Comparison of ENCODE assay signal across 8 cellular contexts in genomic region chr5:40678021-40678939, GRCh38. TPM values are rescaled to one million over a fixed set of nuclear protein-coding genes. Genes with fewer than 3 reads are reported as not detected.
A peak's percentile ranks its signal among the peaks of the same experiment; 100 is the strongest.
DNase-seq lines count a peak whose midpoint lies in the region; ATAC-seq and TF ChIP-seq lines count a peak whose summit lies in the region.

No MANE protein-coding gene starts in this region.

- no peaks in the 10 kb centered on the region for H4K20me1 ChIP-seq in hepatocyte (ENCODE audit: insufficient read depth, poor library complexity, severe bottlenecking)

- H3K36me3 ChIP-seq in hepatocyte (replicated peaks; ENCODE audit: insufficient read depth, low read depth): no peaks in the 10 kb centered on the region

- H3K27me3 Mint-ChIP-seq in activated T-cell treated with anti-CD3 and anti-CD28 coated beads, Interleukin-2, amount 50 U/mL, for 72 hours (ENCODE audit: low read depth): no peaks in the 10 kb centered on the region
- H3K27me3 Mint-ChIP-seq in stimulated activated memory B cell treated with anti-CD40 and anti-IgM and Interleukin-4, amounts not matched to agents 10 μg/mL and 1 μg/mL and 100 μg/mL, for 72 hours: no peaks in the 10 kb centered on the region

- peak overlapping the region; percentile 99 for H3K4me2 ChIP-seq in hepatocyte

- H3K27ac ChIP-seq in VCaP (peak overlapping the region; percentile 89), hepatocyte (peak overlapping the region; percentile 75)

- WGBS in hepatocyte (ENCODE audit: low lambda C conversion rate, missing lambda C conversion rate): 67% methylated on average over 7 of the region's 7 CpGs

- H3K4me3 ChIP-seq in hepatocyte: peak overlapping the region; percentile 82

- peaks cover 38% of the 10 kb centered on the region for H3K27me3 ChIP-seq in hepatocyte

- H3K36me3 Mint-ChIP-seq in activated T-cell treated with anti-CD3 and anti-CD28 coated beads, Interleukin-2, amount 50 U/mL, for 72 hours (ENCODE audit: insufficient read depth in 2 of 2): peaks cover 31 to 32% of the 10 kb centered on the region in 2 donors
- H3K36me3 Mint-ChIP-seq in stimulated activated memory B cell treated with anti-CD40 and anti-IgM and Interleukin-4, amounts not matched to agents 10 μg/mL and 1 μg/mL and 100 μg/mL, for 72 hours: peaks cover 23% of the 10 kb centered on the region

- peak overlapping the region; percentile 99 for H3K27ac Mint-ChIP-seq in activated T-cell treated with anti-CD3 and anti-CD28 coated beads, Interleukin-2, amount 50 U/mL, for 72 hours
- H3K27ac Mint-ChIP-seq in stimulated activated memory B cell treated with anti-CD40 and anti-IgM and Interleukin-4, amounts not matched to agents 10 μg/mL and 1 μg/mL and 100 μg/mL, for 72 hours: peak overlapping the region; percentile 91

- H3K4me3 Mint-ChIP-seq in activated T-cell treated with anti-CD3 and anti-CD28 coated beads, Interleukin-2, amount 50 U/mL, for 72 hours: peak overlapping the region; percentile 92 to 97
- peak overlapping the region; percentile 96 for H3K4me3 Mint-ChIP-seq in stimulated activated memory B cell treated with anti-CD40 and anti-IgM and Interleukin-4, amounts not matched to agents 10 μg/mL and 1 μg/mL and 100 μg/mL, for 72 hours

- H3K79me2 ChIP-seq in hepatocyte: no peaks in the 10 kb centered on the region

- H3K9me3 Mint-ChIP-seq in activated T-cell treated with anti-CD3 and anti-CD28 coated beads, Interleukin-2, amount 50 U/mL, for 72 hours: no peaks in the 10 kb centered on the region
- H3K9me3 Mint-ChIP-seq in stimulated activated memory B cell treated with anti-CD40 and anti-IgM and Interleukin-4, amounts not matched to agents 10 μg/mL and 1 μg/mL and 100 μg/mL, for 72 hours: no peaks in the 10 kb centered on the region

- peak overlapping the region; percentile 82 for H2AFZ ChIP-seq in hepatocyte

- H3K4me1 Mint-ChIP-seq in activated T-cell treated with anti-CD3 and anti-CD28 coated beads, Interleukin-2, amount 50 U/mL, for 72 hours (ENCODE audit: low read depth): peaks cover 57% of the 10 kb centered on the region
- H3K4me1 Mint-ChIP-seq in stimulated activated memory B cell treated with anti-CD40 and anti-IgM and Interleukin-4, amounts not matched to agents 10 μg/mL and 1 μg/mL and 100 μg/mL, for 72 hours: peaks cover 44% of the 10 kb centered on the region

- no peak for ATAC-seq in activated T-cell treated with anti-CD3 and anti-CD28 coated beads, Interleukin-2, amount 50 U/mL, for 72 hours (replicated peaks in 1 of 2)
- ATAC-seq in stimulated activated memory B cell treated with anti-CD40 and anti-IgM and Interleukin-4, amounts not matched to agents 10 μg/mL and 1 μg/mL and 100 μg/mL, for 72 hours: no peak
- no peak for ATAC-seq in GM19023 (IDR thresholded peaks at IDR 0.05; ENCODE audit: unreplicated experiment)
- no peak for ATAC-seq in HG02870 (IDR thresholded peaks at IDR 0.05; ENCODE audit: unreplicated experiment)

- H3K9me3 ChIP-seq in hepatocyte (ENCODE audit: low read depth): no peaks in the 10 kb centered on the region

- peak; percentile 23 to 36 for DNase-seq in activated T-cell treated with anti-CD3 and anti-CD28 coated beads, Interleukin-2, amount 50 U/mL, for 72 hours
- DNase-seq in activated T-cell treated with anti-CD3 and anti-CD28 coated beads, Interleukin-2, amount 50 U/mL, for 48 hours: no peak
- DNase-seq in hepatocyte (ENCODE audit: low spot score) (no peak), NCI-H1694 (lab: John Stamatoyannopoulos, UW) (no peak)

- TF ChIP-seq CTCF in VCaP (conservative IDR thresholded peaks at IDR 0.05) (no peak), hepatocyte (IDR thresholded peaks at IDR 0.05; ENCODE audit: poor library complexity) (no peak)

- no peaks in the 10 kb centered on the region for H3K9me2 ChIP-seq in hepatocyte (replicated peaks; ENCODE audit: insufficient read depth)

- peaks cover 16% of the 10 kb centered on the region for H3K4me1 ChIP-seq in hepatocyte (ENCODE audit: insufficient read depth)

RNA-seq across cellular contexts. Expression of gene PTGER4, which starts 1.4 kb away (rescaled TPM):
- 10 to 100 TPM; 42.3 to 59.5 TPM for total RNA-seq in activated T-cell treated with anti-CD3 and anti-CD28 coated beads, Interleukin-2, amount 50 U/mL, for 72 hours
- 1.4 and 7.1 TPM in 2 replicates for total RNA-seq in hepatocyte
- 1.4 and 3.6 TPM in 2 replicates for polyA plus RNA-seq in hepatocyte

Comparison
In these comparisons a context has a peak if more than half of its experiments do, and no peak if none do; other contexts are left out.
1. DNase-seq: peak in activated T-cell treated with anti-CD3 and anti-CD28 coated beads, Interleukin-2, amount 50 U/mL, for 72 hours (2 of 2); none in activated T-cell treated with anti-CD3 and anti-CD28 coated beads, Interleukin-2, amount 50 U/mL, for 48 hours (0 of 2), hepatocyte (single experiment) and NCI-H1694 (single experiment).